Comparison of ENCODE assay signal across 12 cellular contexts in the genomic region with DNA sequence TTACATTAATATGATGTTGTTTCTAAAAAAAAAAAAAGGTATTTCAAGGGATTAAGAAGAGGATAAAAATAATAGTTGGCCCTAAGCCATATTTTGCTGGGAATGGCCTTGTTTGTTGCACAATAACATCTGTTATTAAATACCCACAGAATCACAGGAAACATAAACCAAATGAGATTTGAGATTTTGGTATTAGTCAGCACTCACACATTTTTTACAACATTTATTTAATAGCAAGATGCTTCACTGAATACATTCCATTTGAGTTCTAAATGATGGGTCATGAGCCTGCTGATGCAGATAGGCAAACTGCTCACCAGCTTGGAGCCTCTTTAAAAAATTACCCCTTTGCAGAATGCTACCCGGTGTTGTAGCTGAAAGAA.
DNase-seq lines count a peak whose midpoint lies in the region; ATAC-seq, FAIRE-seq and TF ChIP-seq lines count a peak whose summit lies in the region.
"Had no signal": no experiment of that assay in that cellular context is flagged by ENCODE, and none has a peak within 500 bp of the region (broad histone marks: within the 10 kb centered on the region; RNA-seq: fewer than 3 reads in every experiment).

No MANE protein-coding gene starts in this region.

- H3K4me3 ChIP-seq in AG10803 (ENCODE audit: low read length) = no peak overlapping the region
- no peak overlapping the region for H3K4me3 ChIP-seq in mesenchymal stem cell (ENCODE audit: insufficient read depth in 1 of 2, low read depth in 1 of 2, low read length in 2 of 2)
- no peak overlapping the region for H3K4me3 ChIP-seq in transverse colon
- H3K4me3 ChIP-seq: BLaER1 treated with 17β-estradiol and CSF1 and Interleukin-3, amounts not matched to agents 10 nM and 100 nM; esophagus squamous epithelium had no signal

- no peak for TF ChIP-seq POLR2A in transverse colon (IDR thresholded peaks at IDR 0.05)

- H2AK5ac ChIP-seq in mesenchymal stem cell (ENCODE audit: low read length, severe bottlenecking) = no peak overlapping the region

- H2AFZ ChIP-seq in mesenchymal stem cell (ENCODE audit: low read depth, low read length) = no peak overlapping the region

- no peak overlapping the region for H4K91ac ChIP-seq in mesenchymal stem cell (ENCODE audit: low read length)

- no peak for FAIRE-seq in frontal cortex (lab: Jason Lieb, UNC)

- DNase-seq in AG10803 (ENCODE audit: low read depth) = peak; percentile 97
- peak; percentile 53 for DNase-seq in M059J (ENCODE audit: low read depth)
- peak; percentile 90 for DNase-seq in fibroblast of gingiva (ENCODE audit: low read depth)
- DNase-seq in mesenchymal stem cell = peak; percentile 10
- no peak for DNase-seq in transverse colon
- no peak for DNase-seq in frontal cortex (ENCODE audit: low spot score in 2 of 2)
- DNase-seq: activated effector memory CD4-positive, alpha-beta T cell treated with Interleukin-2 at 50 U/mL for 16 hours; central memory CD4-positive, alpha-beta T cell; esophagus squamous epithelium had no signal

- no peak overlapping the region for H2BK5ac ChIP-seq in mesenchymal stem cell (ENCODE audit: low read depth, low read length, poor library complexity, severe bottlenecking)

- H3K4me1 ChIP-seq in mesenchymal stem cell (ENCODE audit: control insufficient read depth, insufficient read depth, low read depth, low read length) (no peaks in the 10 kb centered on the region), transverse colon (peaks cover 0 to 5% (median 0%) of the 10 kb centered on the region in 4 donors)

- no peaks in the 10 kb centered on the region for H3K9me3 ChIP-seq in mesenchymal stem cell (ENCODE audit: control insufficient read depth, low read length)
- H3K9me3 ChIP-seq in transverse colon = no peaks in the 10 kb centered on the region
- H3K9me3 ChIP-seq: BLaER1 treated with 17β-estradiol and CSF1 and Interleukin-3, amounts not matched to agents 10 nM and 100 nM; esophagus squamous epithelium had no signal

- H4K8ac ChIP-seq in mesenchymal stem cell (ENCODE audit: low read length) = no peak overlapping the region

- no peak overlapping the region for H2BK120ac ChIP-seq in mesenchymal stem cell (ENCODE audit: low read depth, low read length)

- peaks cover 0 to 6% of the 10 kb centered on the region in 2 experiments for H3K27me3 ChIP-seq in mesenchymal stem cell (ENCODE audit: control insufficient read depth in 1 of 2, insufficient read depth in 1 of 2, low read length in 2 of 2)
- H3K27me3 ChIP-seq in transverse colon = no peaks in the 10 kb centered on the region
- H3K27me3 ChIP-seq: BLaER1 treated with 17β-estradiol and CSF1 and Interleukin-3, amounts not matched to agents 10 nM and 100 nM; esophagus squamous epithelium had no signal

- no peak overlapping the region for H2BK15ac ChIP-seq in mesenchymal stem cell (ENCODE audit: low read depth, poor library complexity, severe bottlenecking)

- in situ Hi-C loops in transverse colon (cut with MboI; ENCODE audit: low pct_ligation_motif_present in 1 of 4, low pct_unique_long_range_greater_than_20kb in 1 of 4, low sequenced_read_pairs in 3 of 4) = no loop called here

- H3K27ac ChIP-seq in mesenchymal stem cell (ENCODE audit: low read length, poor library complexity, severe bottlenecking) (no peak overlapping the region), transverse colon (no peak overlapping the region)
- H3K27ac ChIP-seq: BLaER1 treated with 17β-estradiol and CSF1 and Interleukin-3, amounts not matched to agents 10 nM and 100 nM; esophagus squamous epithelium had no signal

- no peak overlapping the region for H3K4me2 ChIP-seq in mesenchymal stem cell (ENCODE audit: low read length, poor library complexity, severe bottlenecking)
- H3K4me2 ChIP-seq: BLaER1 treated with 17β-estradiol and CSF1 and Interleukin-3, amounts not matched to agents 10 nM and 100 nM had no signal

- no peak overlapping the region for H2BK12ac ChIP-seq in mesenchymal stem cell (ENCODE audit: low read length in 2 of 2)

- H3K36me3 ChIP-seq in mesenchymal stem cell (ENCODE audit: control insufficient read depth in 1 of 2, insufficient read depth in 2 of 2, low read depth in 1 of 2, low read length in 2 of 2) (no peaks in the 10 kb centered on the region), transverse colon (no peaks in the 10 kb centered on the region)
- H3K36me3 ChIP-seq: BLaER1 treated with 17β-estradiol and CSF1 and Interleukin-3, amounts not matched to agents 10 nM and 100 nM; esophagus squamous epithelium had no signal

- TF ChIP-seq CTCF in AG10803 (conservative IDR thresholded peaks at IDR 0.05; ENCODE audit: low read length) (no peak), transverse colon (IDR thresholded peaks at IDR 0.05) (no peak)

- peak overlapping the region; percentile 73 for H3K9ac ChIP-seq in mesenchymal stem cell (ENCODE audit: low read length)
- H3K9ac ChIP-seq: BLaER1 treated with 17β-estradiol and CSF1 and Interleukin-3, amounts not matched to agents 10 nM and 100 nM had no signal

- no peak for TF ChIP-seq EP300 in transverse colon (IDR thresholded peaks at IDR 0.05; ENCODE audit: low read depth)

- no peaks in the 10 kb centered on the region for H3K79me1 ChIP-seq in mesenchymal stem cell (replicated peaks; ENCODE audit: low read length, poor library complexity, severe bottlenecking)

- H3K4ac ChIP-seq in mesenchymal stem cell (ENCODE audit: low read depth in 1 of 2, low read length in 2 of 2) = no peak overlapping the region

- WGBS in mesenchymal stem cell = no CpG with 5 or more reads among the region's 1 CpG
- 53 to 69% methylated on average over 1 of the region's 1 CpG for WGBS in transverse colon (ENCODE audit: low coverage in 1 of 2), 2 donors

- no peak overlapping the region for H3K14ac ChIP-seq in mesenchymal stem cell (ENCODE audit: low read length in 2 of 2)

- intact Hi-C loops in transverse colon (cut with DNase I; ENCODE audit: low total_unique reads) = no loop called here

- ATAC-seq in HG03280 (IDR thresholded peaks at IDR 0.05; ENCODE audit: unreplicated experiment) (no peak), GM18909 (IDR thresholded peaks at IDR 0.05; ENCODE audit: poor library complexity, unreplicated experiment) (no peak)

- H3K18ac ChIP-seq in mesenchymal stem cell (ENCODE audit: low read depth in 1 of 2, low read length in 2 of 2) = no peak overlapping the region

- no peak overlapping the region for H3K23ac ChIP-seq in mesenchymal stem cell (ENCODE audit: low read length in 2 of 2)

Comparison
In these comparisons a context has a peak if more than half of its experiments do, and no peak if none do; other contexts are left out.
1. DNase-seq: peak in AG10803 (single experiment), M059J (single experiment), fibroblast of gingiva (single experiment) and mesenchymal stem cell (single experiment); none in transverse colon (single experiment) and frontal cortex (0 of 2).